ENCODE assay signal across 27 cellular contexts in genomic region chr2:15841776-15842554, GRCh38.
DNase-seq lines count a peak whose midpoint lies in the region; ATAC-seq, FAIRE-seq and TF ChIP-seq lines count a peak whose summit lies in the region.
"Had no signal": no experiment of that assay in that cellular context is flagged by ENCODE, and none has a peak within 500 bp of the region (broad histone marks: within the 10 kb centered on the region; RNA-seq: fewer than 3 reads in every experiment).

No MANE protein-coding gene starts in this region.

- no peaks in the 10 kb centered on the region for H3K4me1 ChIP-seq in astrocyte (ENCODE audit: insufficient read depth, low read length)
- no peaks in the 10 kb centered on the region for H3K4me1 ChIP-seq in smooth muscle cell (ENCODE audit: low read depth)
- H3K4me1 ChIP-seq: HAP-1 had no signal

- H3K9me3 ChIP-seq in astrocyte (ENCODE audit: insufficient read depth, low read depth, low read length) (no peaks in the 10 kb centered on the region), smooth muscle cell (replicated peaks; ENCODE audit: low read depth) (no peaks in the 10 kb centered on the region)
- H3K9me3 ChIP-seq: HAP-1, SJCRH30 had no signal

- no peak for FAIRE-seq in astrocyte (lab: Jason Lieb, UNC)
- FAIRE-seq: GM18507 had no signal

- no peaks in the 10 kb centered on the region for H3K36me3 Mint-ChIP-seq in astrocyte (ENCODE audit: low read depth, unreplicated experiment)
- H3K36me3 Mint-ChIP-seq: CD8-positive, alpha-beta T cell had no signal

- H3K36me3 ChIP-seq in astrocyte (ENCODE audit: insufficient read depth, low read length) (no peaks in the 10 kb centered on the region), smooth muscle cell (ENCODE audit: low read depth) (no peaks in the 10 kb centered on the region)
- H3K36me3 ChIP-seq: HAP-1, SJCRH30 had no signal

- H3K9me3 Mint-ChIP-seq in astrocyte (ENCODE audit: unreplicated experiment), result peaks cover 4% of the 10 kb centered on the region
- H3K9me3 Mint-ChIP-seq: CD8-positive, alpha-beta T cell had no signal

- H2AFZ ChIP-seq in astrocyte (ENCODE audit: low read depth, low read length) (no peak overlapping the region), smooth muscle cell (ENCODE audit: low read depth) (no peak overlapping the region)
- H2AFZ ChIP-seq: PC-9 had no signal

- no peak overlapping the region for H3K27ac ChIP-seq in astrocyte (ENCODE audit: low read depth, low read length)
- no peak overlapping the region for H3K27ac ChIP-seq in smooth muscle cell (ENCODE audit: low read depth)
- H3K27ac ChIP-seq: C4-2B, HL-60, PC-9, SJCRH30 had no signal

- ATAC-seq in HG02970 (IDR thresholded peaks at IDR 0.05; ENCODE audit: low FRiP score, unreplicated experiment), result no peak
- ATAC-seq: CD8-positive, alpha-beta T cell; Right ventricle myocardium inferior had no signal

- H4K20me1 ChIP-seq in astrocyte (ENCODE audit: insufficient read depth, low read length), result no peaks in the 10 kb centered on the region
- H4K20me1 ChIP-seq in smooth muscle cell (ENCODE audit: low read depth), result no peaks in the 10 kb centered on the region

- H3K79me2 ChIP-seq in astrocyte (ENCODE audit: insufficient read depth, low read length) (no peaks in the 10 kb centered on the region), smooth muscle cell (ENCODE audit: low read depth) (no peaks in the 10 kb centered on the region)

- no peak overlapping the region for H3K4me3 Mint-ChIP-seq in astrocyte (ENCODE audit: unreplicated experiment)
- H3K4me3 Mint-ChIP-seq: B cell; CD8-positive, alpha-beta T cell; GM23338; HFFc6 had no signal

- H3K9ac ChIP-seq in astrocyte (ENCODE audit: low read length) (no peak overlapping the region), smooth muscle cell (ENCODE audit: low read depth) (no peak overlapping the region)

- H3K27me3 ChIP-seq in astrocyte (ENCODE audit: insufficient read depth, low read length), result no peaks in the 10 kb centered on the region
- no peaks in the 10 kb centered on the region for H3K27me3 ChIP-seq in smooth muscle cell (ENCODE audit: low read depth)
- H3K27me3 ChIP-seq: SJCRH30 had no signal

- TF ChIP-seq CTCF in astrocyte (IDR thresholded peaks at IDR 0.05; ENCODE audit: insufficient read depth, low read depth, low read length), result no peak
- TF ChIP-seq CTCF in smooth muscle cell (IDR thresholded peaks at IDR 0.05; ENCODE audit: borderline replicate concordance, insufficient read depth, poor library complexity, severe bottlenecking), result no peak
- TF ChIP-seq CTCF in GM20000 (IDR thresholded peaks at IDR 0.05; ENCODE audit: extremely low read depth, missing control alignments), result no peak

- peaks cover 11% of the 10 kb centered on the region for H3K4me1 Mint-ChIP-seq in astrocyte (ENCODE audit: low read depth, unreplicated experiment)
- H3K4me1 Mint-ChIP-seq: B cell had no signal

- 81% methylated on average over 12 of the region's 12 CpGs for WGBS in smooth muscle cell (ENCODE audit: low lambda C conversion rate)

- peaks cover 21% of the 10 kb centered on the region for H3K27me3 Mint-ChIP-seq in astrocyte (ENCODE audit: low read depth, unreplicated experiment)
- H3K27me3 Mint-ChIP-seq: B cell had no signal

- peak overlapping the region; percentile 36 for H3K27ac Mint-ChIP-seq in astrocyte (ENCODE audit: unreplicated experiment)
- H3K27ac Mint-ChIP-seq: B cell; CD8-positive, alpha-beta T cell; GM23338; HFFc6 had no signal

- DNase-seq in HuH-7.5 (ENCODE audit: low spot score), result peak; percentile 49
- no peak for DNase-seq in astrocyte (ENCODE audit: low read depth)
- peak; percentile 83 for DNase-seq in mesenteric fat pad (ENCODE audit: low spot score)
- no peak for DNase-seq in smooth muscle cell (lab: John Stamatoyannopoulos, UW; ENCODE audit: unreplicated experiment)
- DNase-seq in AG20443 (ENCODE audit: low spot score), result no peak
- DNase-seq in GM20000 (ENCODE audit: low spot score), result no peak
- DNase-seq: DMS 273 treated with DMSO at 0.1 percent for 48 hours, DND-41, HFFc6, Karpas-422, NCI-H1092, NCI-H1417 treated with DMSO at 0.1 percent for 48 hours, NCI-H1694 treated with DMSO at 0.1 percent for 48 hours, NCI-H2081, NCI-H2227 treated with DMSO at 0.1 percent for 48 hours, NCI-H526 treated with DMSO at 0.1 percent for 48 hours, PC-9 had no signal

- H3K4me3 ChIP-seq in astrocyte (ENCODE audit: insufficient read depth, low read depth, low read length) (no peak overlapping the region), smooth muscle cell (no peak overlapping the region)
- H3K4me3 ChIP-seq: GM23338, HAP-1, PC-9, SJCRH30 had no signal

- H3F3A ChIP-seq in smooth muscle cell (ENCODE audit: low read depth), result no peaks in the 10 kb centered on the region

- H3K4me2 ChIP-seq in astrocyte (ENCODE audit: low read length) (no peak overlapping the region), smooth muscle cell (peak overlapping the region; percentile 36)
- H3K4me2 ChIP-seq: GM23338, PC-9 had no signal

Comparison
In these comparisons a context has a peak if more than half of its experiments do, and no peak if none do; other contexts are left out.
1. DNase-seq: peak in HuH-7.5 (single experiment) and mesenteric fat pad (single experiment); none in astrocyte (single experiment), smooth muscle cell (single experiment), AG20443 (single experiment) and GM20000 (single experiment).